Comparison of ENCODE assay signal across 1 cellular context in genomic region chr1:246506440-246506784, GRCh38.
TF ChIP-seq lines count a peak whose summit lies in the region.

No MANE protein-coding gene starts in this region.

TF ChIP-seq in HCT116, 20 proteins besides CTCF, POLR2A, EP300 and RAD21 (continued from another document):
- TF ChIP-seq REST (IDR thresholded peaks at IDR 0.05; ENCODE audit: low read depth): no peak
- TF ChIP-seq, protein P1, sequence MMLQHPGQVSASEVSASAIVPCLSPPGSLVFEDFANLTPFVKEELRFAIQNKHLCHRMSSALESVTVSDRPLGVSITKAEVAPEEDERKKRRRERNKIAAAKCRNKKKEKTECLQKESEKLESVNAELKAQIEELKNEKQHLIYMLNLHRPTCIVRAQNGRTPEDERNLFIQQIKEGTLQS (IDR thresholded peaks at IDR 0.05): no peak
- no peak for TF ChIP-seq EZH2 (IDR thresholded peaks at IDR 0.05)
- TF ChIP-seq ZNF274 (IDR thresholded peaks at IDR 0.05; ENCODE audit: low read depth, low read length): no peak
- TF ChIP-seq POLR2AphosphoS5 (IDR thresholded peaks at IDR 0.05; ENCODE audit: low read depth, low read length): no peak
- no peak for TF ChIP-seq ZFX (IDR thresholded peaks at IDR 0.05)
- TF ChIP-seq CBX3 (IDR thresholded peaks at IDR 0.05; ENCODE audit: low read depth): no peak
- no peak for TF ChIP-seq YY1 (IDR thresholded peaks at IDR 0.05; ENCODE audit: extremely low read depth, insufficient replicate concordance, low read depth, low read length)
- no peak for TF ChIP-seq EZH2phosphoT487 (IDR thresholded peaks at IDR 0.05; ENCODE audit: borderline replicate concordance)
- TF ChIP-seq SRF (IDR thresholded peaks at IDR 0.05; ENCODE audit: low read depth): no peak
- no peak for TF ChIP-seq SIN3A (IDR thresholded peaks at IDR 0.05; ENCODE audit: low read depth)
- no peak for TF ChIP-seq SP1 (IDR thresholded peaks at IDR 0.05; ENCODE audit: low read depth)
- no peak for TF ChIP-seq MAX (IDR thresholded peaks at IDR 0.05)
- TF ChIP-seq CEBPB (IDR thresholded peaks at IDR 0.05; ENCODE audit: low read depth): no peak
- no peak for TF ChIP-seq JUND (IDR thresholded peaks at IDR 0.05)
